In the genomic region with DNA sequence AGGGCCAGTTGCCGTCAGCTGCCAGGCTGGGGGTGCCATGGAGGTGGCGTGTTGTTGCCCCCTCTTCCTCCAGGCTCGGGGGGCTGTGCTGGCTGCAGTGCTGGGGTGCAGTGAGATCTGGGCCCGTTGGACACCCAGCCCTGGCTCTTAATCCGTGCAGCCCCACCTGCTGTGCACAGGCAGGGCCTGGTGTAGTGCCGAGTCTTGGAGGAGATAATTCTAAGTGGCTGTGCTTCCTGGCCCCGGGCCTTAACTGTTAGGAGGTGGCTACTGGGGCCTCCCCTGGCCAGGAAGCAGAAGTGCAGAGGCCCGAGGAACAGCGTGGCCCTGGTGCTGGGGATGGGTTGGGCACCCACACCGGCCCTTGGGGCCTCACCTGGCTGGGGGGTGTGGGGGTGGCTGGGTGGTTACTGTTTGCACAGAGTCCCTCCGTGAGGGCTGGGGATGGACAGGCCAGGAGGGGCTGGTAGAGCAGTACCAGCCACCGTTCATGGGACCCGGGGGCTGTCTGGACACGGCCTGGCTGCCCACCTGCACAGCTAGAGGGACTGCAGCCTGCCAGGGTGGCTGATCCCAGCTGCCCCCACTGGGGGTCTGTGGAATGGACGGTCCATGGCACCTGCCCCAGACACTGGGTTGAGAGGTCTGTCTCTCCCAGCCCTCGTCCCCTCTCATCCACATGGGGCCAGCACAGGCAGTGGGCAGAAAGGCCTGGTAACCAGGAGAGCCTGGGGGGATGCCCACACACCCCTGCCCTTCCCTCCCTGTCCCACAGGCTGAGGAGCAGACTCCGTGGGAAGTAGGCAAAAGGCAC, we compare ENCODE assay signal across 1 cellular context.
A peak's percentile ranks its signal among the peaks of the same experiment; 100 is the strongest.
TF ChIP-seq lines count a peak whose summit lies in the region.

No MANE protein-coding gene starts in this region.

TF ChIP-seq in H1, 55 proteins besides CTCF, POLR2A, EP300 and RAD21:
- TF ChIP-seq GTF2F1 (IDR thresholded peaks at IDR 0.05; ENCODE audit: borderline replicate concordance, low read depth, low read length) (no peak), POLR2AphosphoS5 (IDR thresholded peaks at IDR 0.05; ENCODE audit: low read depth, low read length) (peak; percentile 26; the same call in 1 of the 2 replicates)
